ENCODE assay signal across 11 cellular contexts in the genomic region with DNA sequence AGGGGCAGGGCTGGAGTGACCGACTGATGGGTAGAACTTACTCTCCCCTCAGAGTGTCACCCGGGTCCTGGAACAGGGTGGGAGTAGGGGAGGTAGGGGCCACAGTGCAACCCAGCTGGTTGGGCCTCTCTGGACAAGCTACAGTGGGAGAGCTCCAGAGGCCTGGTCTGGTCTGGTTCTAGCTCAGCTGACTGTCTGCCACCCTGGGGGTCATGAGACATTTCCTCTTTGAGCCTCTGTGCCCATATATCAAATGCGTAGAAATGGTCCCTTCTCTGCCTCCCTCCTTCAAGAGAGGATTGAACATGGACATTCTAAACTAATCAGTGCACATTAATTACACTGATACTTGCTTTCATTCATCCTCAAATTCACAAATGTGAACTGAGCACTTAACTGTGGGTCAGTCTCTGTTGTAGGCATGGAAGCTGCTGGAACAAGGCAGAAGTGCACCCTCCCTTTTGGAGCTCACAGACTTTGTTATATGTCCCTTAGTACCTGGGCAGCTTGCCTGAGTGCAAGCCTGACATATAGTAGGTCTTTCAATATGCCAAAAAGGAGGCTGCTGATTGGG. TPM values are rescaled to one million over a fixed set of nuclear protein-coding genes. Genes with fewer than 3 reads are reported as not detected.
DNase-seq lines count a peak whose midpoint lies in the region; ATAC-seq and TF ChIP-seq lines count a peak whose summit lies in the region.
"Had no signal": no experiment of that assay in that cellular context is flagged by ENCODE, and none has a peak within 500 bp of the region (broad histone marks: within the 10 kb centered on the region; RNA-seq: fewer than 3 reads in every experiment).

No MANE protein-coding gene starts in this region.

- TF ChIP-seq POLR2A in suprapubic skin (IDR thresholded peaks at IDR 0.05), result no peak

- peak overlapping the region; percentile 57; the same call in 1 of the 2 replicates for H3K9ac ChIP-seq in GM23248
- H3K9ac ChIP-seq: parathyroid adenoma had no signal

- H3F3A ChIP-seq in GM23248 (ENCODE audit: insufficient read depth), result peaks cover 33% of the 10 kb centered on the region

- no peak for TF ChIP-seq EP300 in suprapubic skin (IDR thresholded peaks at IDR 0.05)

- peaks cover 9% of the 10 kb centered on the region; the same call in 1 of the 2 replicates for H4K20me1 ChIP-seq in GM23248 (ENCODE audit: insufficient read depth)

- peaks cover 97% of the 10 kb centered on the region for H3K79me2 ChIP-seq in GM23248 (ENCODE audit: insufficient read depth)

- intact Hi-C loops in left colon (cut with DNase I, micrococcal nuclease), result no loop called here

- H3K9me2 ChIP-seq in GM23248 (ENCODE audit: insufficient read depth), result no peaks in the 10 kb centered on the region

- no peak overlapping the region for H3K4me3 Mint-ChIP-seq in activated naive CD4-positive, alpha-beta T cell treated with anti-CD3 and anti-CD28 coated beads, Interleukin-2, amount 10 ng/mL, durations not matched to agents 7 days and 5 days

- ATAC-seq in lung (ENCODE audit: insufficient read depth, low FRiP score) (no peak), left colon (no peak), HG02973 (IDR thresholded peaks at IDR 0.05; ENCODE audit: unreplicated experiment) (no peak)

- no peaks in the 10 kb centered on the region for H3K36me3 Mint-ChIP-seq in activated naive CD4-positive, alpha-beta T cell treated with anti-CD3 and anti-CD28 coated beads, Interleukin-2, amount 10 ng/mL, durations not matched to agents 7 days and 5 days

- H3K4me1 Mint-ChIP-seq in activated naive CD4-positive, alpha-beta T cell treated with anti-CD3 and anti-CD28 coated beads, Interleukin-2, amount 10 ng/mL, durations not matched to agents 7 days and 5 days, result no peaks in the 10 kb centered on the region

- WGBS in GM23248 (ENCODE audit: low coverage in 1 of 2, low lambda C conversion rate in 2 of 2, missing lambda C conversion rate in 2 of 2), 2 experiments, result 77 to 78% methylated on average over 3 of the region's 3 CpGs
- WGBS in lung, 2 donors, result 76 to 79% methylated on average over 3 of the region's 3 CpGs
- WGBS in suprapubic skin, result 86% methylated on average over 1 of the region's 3 CpGs

- TF ChIP-seq CTCF in brain microvascular endothelial cell (IDR thresholded peaks at IDR 0.05; ENCODE audit: low read depth, low read length, missing control alignments), result no peak
- TF ChIP-seq CTCF in lung (IDR thresholded peaks at IDR 0.05; ENCODE audit: control extremely low read depth, extremely low read depth), result no peak
- TF ChIP-seq CTCF in suprapubic skin (IDR thresholded peaks at IDR 0.05), result no peak

- DNase-seq in GM23248 (no peak), brain microvascular endothelial cell (no peak), lung (ENCODE audit: low spot score) (no peak), suprapubic skin (ENCODE audit: low spot score in 2 of 2) (no peak), HAP-1 (ENCODE audit: low spot score in 2 of 2) (no peak), left colon (no peak)
- DNase-seq in activated naive CD4-positive, alpha-beta T cell treated with anti-CD3 and anti-CD28 coated beads, Interleukin-2, amount 10 ng/mL, durations not matched to agents 7 days and 5 days, result no peak
- DNase-seq: activated CD8-positive, alpha-beta memory T cell treated with anti-CD3 and anti-CD28 coated beads, Interleukin-2, amount 50 U/mL, for 48 hours; Karpas-422 had no signal

- H3K4me1 ChIP-seq in GM23248 (ENCODE audit: insufficient read depth), result peaks cover 49% of the 10 kb centered on the region
- peaks cover 22 to 25% of the 10 kb centered on the region in 2 donors for H3K4me1 ChIP-seq in lung (ENCODE audit: control insufficient read depth in 2 of 2, insufficient read depth in 2 of 2, low read length in 2 of 2)
- peaks cover 41% of the 10 kb centered on the region for H3K4me1 ChIP-seq in suprapubic skin
- peaks cover 18% of the 10 kb centered on the region for H3K4me1 ChIP-seq in HAP-1

- H3K4me2 ChIP-seq in GM23248 (ENCODE audit: unreplicated experiment), result no peak overlapping the region

- H3K27me3 Mint-ChIP-seq in activated naive CD4-positive, alpha-beta T cell treated with anti-CD3 and anti-CD28 coated beads, Interleukin-2, amount 10 ng/mL, durations not matched to agents 7 days and 5 days, result peaks cover 37% of the 10 kb centered on the region

- no peaks in the 10 kb centered on the region for H3K9me3 Mint-ChIP-seq in activated naive CD4-positive, alpha-beta T cell treated with anti-CD3 and anti-CD28 coated beads, Interleukin-2, amount 10 ng/mL, durations not matched to agents 7 days and 5 days

- CTCF ChIA-PET in activated naive CD4-positive, alpha-beta T cell treated with anti-CD3 and anti-CD28 coated beads, Interleukin-2, amount 10 ng/mL, durations not matched to agents 7 days and 5 days (lab: Charles Lee), result interaction anchor here (1.0 to 5.5 kb wide), 5 partner anchors 26 to 115 kb away, joined by 4 to 101 read pairs (median 38); a partner anchor contains a TSS

- H3K9me3 ChIP-seq in GM23248 (ENCODE audit: low read depth) (no peaks in the 10 kb centered on the region), lung (ENCODE audit: control insufficient read depth in 2 of 2, insufficient read depth in 1 of 2, low read length in 1 of 2) (no peaks in the 10 kb centered on the region), suprapubic skin (no peaks in the 10 kb centered on the region), HAP-1 (no peaks in the 10 kb centered on the region)

- no peaks in the 10 kb centered on the region for H3K36me3 ChIP-seq in GM23248 (ENCODE audit: low read depth)
- H3K36me3 ChIP-seq in brain microvascular endothelial cell (replicated peaks), result no peaks in the 10 kb centered on the region
- no peaks in the 10 kb centered on the region for H3K36me3 ChIP-seq in lung (ENCODE audit: control insufficient read depth in 2 of 2, insufficient read depth in 2 of 2, low read length in 2 of 2)
- H3K36me3 ChIP-seq in suprapubic skin, result no peaks in the 10 kb centered on the region
- no peaks in the 10 kb centered on the region for H3K36me3 ChIP-seq in HAP-1 (replicated peaks)

- in situ Hi-C loops in GM23248 (cut with MboI) (no loop called here), brain microvascular endothelial cell (cut with HindIII; ENCODE audit: low pct_ligation_motif_present, low sequenced_read_pairs) (no loop called here), HAP-1 (cut with MboI; ENCODE audit: low sequenced_read_pairs) (no loop called here)

- H3K27ac ChIP-seq in GM23248 (peak overlapping the region; percentile 51), brain microvascular endothelial cell (peak overlapping the region; percentile 71), lung (ENCODE audit: low read depth in 1 of 2, low read length in 1 of 2) (peak overlapping the region; percentile 60 to 78), suprapubic skin (peak overlapping the region; percentile 52)
- H3K27ac ChIP-seq: parathyroid adenoma had no signal

- H3K4me3 ChIP-seq in GM23248 (no peak overlapping the region), brain microvascular endothelial cell (ENCODE audit: low read depth, low read length) (no peak overlapping the region), lung (no peak overlapping the region), suprapubic skin (no peak overlapping the region), HAP-1 (no peak overlapping the region)

- H3K27me3 ChIP-seq in GM23248 (replicated peaks; ENCODE audit: insufficient read depth) (no peaks in the 10 kb centered on the region), brain microvascular endothelial cell (replicated peaks) (no peaks in the 10 kb centered on the region), lung (ENCODE audit: control insufficient read depth, insufficient read depth) (no peaks in the 10 kb centered on the region), suprapubic skin (no peaks in the 10 kb centered on the region), HAP-1 (ENCODE audit: low read depth) (no peaks in the 10 kb centered on the region)

- no peak overlapping the region for H2AFZ ChIP-seq in GM23248
- H2AFZ ChIP-seq: parathyroid adenoma had no signal

- no peak overlapping the region for H3K27ac Mint-ChIP-seq in activated naive CD4-positive, alpha-beta T cell treated with anti-CD3 and anti-CD28 coated beads, Interleukin-2, amount 10 ng/mL, durations not matched to agents 7 days and 5 days

RNA-seq across cellular contexts. Expression of a gene that starts 25.6 kb away (rescaled TPM):
- 23.5 and 24.2 TPM in 2 replicates for total RNA-seq in GM23248 (2014; rRNA removed; shearing (Covaris generic))
- 15.3 and 16.5 TPM in 2 replicates for polyA plus RNA-seq in GM23248 (2016; fragmentation: Nextera tagmentation; extraction: Ambion mirVana)
- 10 to 100 TPM; 67.6 to 74.6 TPM for total RNA-seq in lung
- 10 to 100 TPM; 27.9 to 39.4 TPM for polyA plus RNA-seq in lung
- 10 to 100 TPM in 2 of 4 donors, 1 to 10 TPM in 2; 8.3 to 25.0 (median 9.7) TPM for total RNA-seq in suprapubic skin
- total RNA-seq in left colon, result 10 to 100 TPM in 1 of 2 donors, 1 to 10 TPM in 1; 6.8 to 14.4 TPM

RNA-seq across cellular contexts. Expression of a gene that starts 42.5 kb away (rescaled TPM):
- total RNA-seq in GM23248 (2014; rRNA removed; shearing (Covaris generic)), result 7.1 and 8.2 TPM in 2 replicates
- polyA plus RNA-seq in GM23248 (2016; fragmentation: Nextera tagmentation; extraction: Ambion mirVana) (2.8 and 2.9 TPM in 2 replicates), lung (10 to 100 TPM in 1 of 2 donors, 1 to 10 TPM in 1; 7.1 to 25.0 TPM)
- total RNA-seq in lung (10 to 100 TPM in 1 of 2 donors, 1 to 10 TPM in 1; 6.0 to 25.4 TPM), suprapubic skin (10 to 100 TPM in 1 of 4 donors, 1 to 10 TPM in 3; 1.9 to 11.2 (median 4.2) TPM), left colon (1 to 10 TPM; 2.6 to 3.1 TPM)
